18 cellular contexts compared by ENCODE assay signal in the genomic region with DNA sequence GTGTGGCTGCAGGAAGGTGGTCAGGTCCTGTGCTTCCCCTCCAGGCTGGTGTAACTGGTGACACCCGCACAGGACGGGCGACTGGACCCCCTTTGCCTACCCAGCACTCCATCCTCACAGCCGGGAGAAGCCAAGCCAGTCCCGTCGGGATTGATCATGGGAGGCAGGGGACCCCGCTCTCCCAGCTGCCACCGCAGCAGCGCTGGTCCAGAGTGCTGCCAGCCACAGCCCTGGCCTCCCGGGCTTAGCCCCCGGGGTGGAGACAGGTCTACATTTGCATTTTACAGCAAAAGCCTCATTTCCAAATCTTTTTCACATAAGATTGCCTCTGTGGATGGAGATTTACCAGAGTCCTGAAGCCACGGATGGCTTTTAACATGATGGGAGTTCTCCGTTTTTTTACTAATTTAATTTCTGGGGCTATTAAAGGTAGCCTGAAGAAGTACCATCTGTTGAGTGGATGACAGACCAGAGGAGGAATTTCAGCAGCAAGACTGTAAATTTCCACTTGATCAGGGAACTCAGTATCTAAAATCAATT.
"Had no signal": no experiment of that assay in that cellular context is flagged by ENCODE, and none has a peak within 500 bp of the region (broad histone marks: within the 10 kb centered on the region; RNA-seq: fewer than 3 reads in every experiment).

No MANE protein-coding gene starts in this region.

- H3K27ac ChIP-seq: coronary artery, heart right ventricle, neutrophil, psoas muscle, spleen, testis, tibial nerve had no signal

- H3K27me3 ChIP-seq: neutrophil, testis had no signal

- DNase-seq: effector CD8-positive, alpha-beta T cell; heart right ventricle; kidney glomerular epithelial cell; naive thymus-derived CD4-positive, alpha-beta T cell; nephron progenitor cell; psoas muscle; retina; spleen; stimulated activated CD4-positive, alpha-beta T cell treated with anti-CD3 and anti-CD28 coated beads, Interleukin-15, amount 100 ng/mL, for 24 hours; stimulated activated CD4-positive, alpha-beta T cell treated with anti-CD3 and anti-CD28 coated beads, Interleukin-1b, Interleukin-23, amount 100 ng/mL, for 48 hours; stimulated activated CD4-positive, alpha-beta T cell treated with anti-CD3 and anti-CD28 coated beads, Interleukin-4, amount 100 ng/mL, for 24 hours; testis had no signal

- H3K36me3 Mint-ChIP-seq: naive thymus-derived CD4-positive, alpha-beta T cell; stimulated activated memory B cell treated with anti-CD40 and anti-IgM and Interleukin-4, amounts not matched to agents 10 μg/mL and 1 μg/mL and 100 μg/mL, for 72 hours had no signal

- ATAC-seq: naive thymus-derived CD4-positive, alpha-beta T cell; psoas muscle; sciatic nerve; stimulated activated memory B cell treated with anti-CD40 and anti-IgM and Interleukin-4, amounts not matched to agents 10 μg/mL and 1 μg/mL and 100 μg/mL, for 72 hours had no signal

- H3K27me3 Mint-ChIP-seq: stimulated activated memory B cell treated with anti-CD40 and anti-IgM and Interleukin-4, amounts not matched to agents 10 μg/mL and 1 μg/mL and 100 μg/mL, for 72 hours; stimulated activated naive CD8-positive, alpha-beta T cell treated with anti-CD3 and anti-CD28 coated beads, Interleukin-15, Interleukin-2, amounts not matched to agents 100 ng/mL and 50 ng/mL, for 24 hours had no signal

- H3K9me3 Mint-ChIP-seq: nephron progenitor cell; stimulated activated naive CD8-positive, alpha-beta T cell treated with anti-CD3 and anti-CD28 coated beads, Interleukin-15, Interleukin-2, amounts not matched to agents 100 ng/mL and 50 ng/mL, for 24 hours had no signal

- H3K27ac Mint-ChIP-seq: nephron progenitor cell; stimulated activated memory B cell treated with anti-CD40 and anti-IgM and Interleukin-4, amounts not matched to agents 10 μg/mL and 1 μg/mL and 100 μg/mL, for 72 hours; stimulated activated naive CD8-positive, alpha-beta T cell treated with anti-CD3 and anti-CD28 coated beads, Interleukin-15, Interleukin-2, amounts not matched to agents 100 ng/mL and 50 ng/mL, for 24 hours had no signal

- H3K9me3 ChIP-seq: heart right ventricle, neutrophil, psoas muscle, spleen, testis, tibial nerve had no signal

- H3K4me3 ChIP-seq: coronary artery, heart right ventricle, psoas muscle, spleen, testis, tibial nerve had no signal

- H3K4me1 Mint-ChIP-seq: naive thymus-derived CD4-positive, alpha-beta T cell; nephron progenitor cell; stimulated activated memory B cell treated with anti-CD40 and anti-IgM and Interleukin-4, amounts not matched to agents 10 μg/mL and 1 μg/mL and 100 μg/mL, for 72 hours had no signal

- H3K4me1 ChIP-seq: heart right ventricle, psoas muscle, spleen, tibial nerve had no signal

- H3K4me3 Mint-ChIP-seq: naive thymus-derived CD4-positive, alpha-beta T cell; nephron progenitor cell; stimulated activated memory B cell treated with anti-CD40 and anti-IgM and Interleukin-4, amounts not matched to agents 10 μg/mL and 1 μg/mL and 100 μg/mL, for 72 hours; stimulated activated naive CD8-positive, alpha-beta T cell treated with anti-CD3 and anti-CD28 coated beads, Interleukin-15, Interleukin-2, amounts not matched to agents 100 ng/mL and 50 ng/mL, for 24 hours had no signal
